ENCODE assay signal across 1 cellular context in the genomic region with DNA sequence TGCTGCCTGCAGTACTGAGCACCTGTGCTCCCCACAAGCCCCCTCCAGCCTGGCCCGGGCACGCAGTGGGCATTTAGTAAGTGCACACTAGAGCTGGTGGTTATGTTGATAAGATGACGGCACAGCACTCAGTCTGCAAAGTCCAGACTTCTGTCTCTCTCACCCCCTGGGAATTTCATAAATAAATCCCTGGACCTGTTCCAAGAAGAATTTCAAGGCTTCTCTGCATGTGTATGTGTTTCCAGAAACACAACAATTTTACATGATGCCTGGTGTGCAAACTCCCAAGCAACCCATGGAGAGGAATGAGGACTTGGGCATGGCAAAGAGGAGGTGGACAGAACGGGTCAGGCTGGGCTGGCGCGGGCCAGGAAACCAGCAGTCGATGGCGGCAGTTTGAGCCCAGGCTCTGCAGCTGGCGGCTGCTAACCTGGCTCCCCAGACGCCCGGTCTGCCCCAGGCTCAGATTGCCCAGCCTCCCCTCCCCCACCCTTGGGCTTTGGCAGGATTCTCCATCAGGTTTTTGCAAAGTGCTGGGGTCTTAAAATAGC.
TF ChIP-seq lines count a peak whose summit lies in the region.

No MANE protein-coding gene starts in this region.

TF ChIP-seq in GM23338, 12 proteins besides CTCF, POLR2A, EP300 and RAD21 (continued from another document):
- TF ChIP-seq, protein P1, sequence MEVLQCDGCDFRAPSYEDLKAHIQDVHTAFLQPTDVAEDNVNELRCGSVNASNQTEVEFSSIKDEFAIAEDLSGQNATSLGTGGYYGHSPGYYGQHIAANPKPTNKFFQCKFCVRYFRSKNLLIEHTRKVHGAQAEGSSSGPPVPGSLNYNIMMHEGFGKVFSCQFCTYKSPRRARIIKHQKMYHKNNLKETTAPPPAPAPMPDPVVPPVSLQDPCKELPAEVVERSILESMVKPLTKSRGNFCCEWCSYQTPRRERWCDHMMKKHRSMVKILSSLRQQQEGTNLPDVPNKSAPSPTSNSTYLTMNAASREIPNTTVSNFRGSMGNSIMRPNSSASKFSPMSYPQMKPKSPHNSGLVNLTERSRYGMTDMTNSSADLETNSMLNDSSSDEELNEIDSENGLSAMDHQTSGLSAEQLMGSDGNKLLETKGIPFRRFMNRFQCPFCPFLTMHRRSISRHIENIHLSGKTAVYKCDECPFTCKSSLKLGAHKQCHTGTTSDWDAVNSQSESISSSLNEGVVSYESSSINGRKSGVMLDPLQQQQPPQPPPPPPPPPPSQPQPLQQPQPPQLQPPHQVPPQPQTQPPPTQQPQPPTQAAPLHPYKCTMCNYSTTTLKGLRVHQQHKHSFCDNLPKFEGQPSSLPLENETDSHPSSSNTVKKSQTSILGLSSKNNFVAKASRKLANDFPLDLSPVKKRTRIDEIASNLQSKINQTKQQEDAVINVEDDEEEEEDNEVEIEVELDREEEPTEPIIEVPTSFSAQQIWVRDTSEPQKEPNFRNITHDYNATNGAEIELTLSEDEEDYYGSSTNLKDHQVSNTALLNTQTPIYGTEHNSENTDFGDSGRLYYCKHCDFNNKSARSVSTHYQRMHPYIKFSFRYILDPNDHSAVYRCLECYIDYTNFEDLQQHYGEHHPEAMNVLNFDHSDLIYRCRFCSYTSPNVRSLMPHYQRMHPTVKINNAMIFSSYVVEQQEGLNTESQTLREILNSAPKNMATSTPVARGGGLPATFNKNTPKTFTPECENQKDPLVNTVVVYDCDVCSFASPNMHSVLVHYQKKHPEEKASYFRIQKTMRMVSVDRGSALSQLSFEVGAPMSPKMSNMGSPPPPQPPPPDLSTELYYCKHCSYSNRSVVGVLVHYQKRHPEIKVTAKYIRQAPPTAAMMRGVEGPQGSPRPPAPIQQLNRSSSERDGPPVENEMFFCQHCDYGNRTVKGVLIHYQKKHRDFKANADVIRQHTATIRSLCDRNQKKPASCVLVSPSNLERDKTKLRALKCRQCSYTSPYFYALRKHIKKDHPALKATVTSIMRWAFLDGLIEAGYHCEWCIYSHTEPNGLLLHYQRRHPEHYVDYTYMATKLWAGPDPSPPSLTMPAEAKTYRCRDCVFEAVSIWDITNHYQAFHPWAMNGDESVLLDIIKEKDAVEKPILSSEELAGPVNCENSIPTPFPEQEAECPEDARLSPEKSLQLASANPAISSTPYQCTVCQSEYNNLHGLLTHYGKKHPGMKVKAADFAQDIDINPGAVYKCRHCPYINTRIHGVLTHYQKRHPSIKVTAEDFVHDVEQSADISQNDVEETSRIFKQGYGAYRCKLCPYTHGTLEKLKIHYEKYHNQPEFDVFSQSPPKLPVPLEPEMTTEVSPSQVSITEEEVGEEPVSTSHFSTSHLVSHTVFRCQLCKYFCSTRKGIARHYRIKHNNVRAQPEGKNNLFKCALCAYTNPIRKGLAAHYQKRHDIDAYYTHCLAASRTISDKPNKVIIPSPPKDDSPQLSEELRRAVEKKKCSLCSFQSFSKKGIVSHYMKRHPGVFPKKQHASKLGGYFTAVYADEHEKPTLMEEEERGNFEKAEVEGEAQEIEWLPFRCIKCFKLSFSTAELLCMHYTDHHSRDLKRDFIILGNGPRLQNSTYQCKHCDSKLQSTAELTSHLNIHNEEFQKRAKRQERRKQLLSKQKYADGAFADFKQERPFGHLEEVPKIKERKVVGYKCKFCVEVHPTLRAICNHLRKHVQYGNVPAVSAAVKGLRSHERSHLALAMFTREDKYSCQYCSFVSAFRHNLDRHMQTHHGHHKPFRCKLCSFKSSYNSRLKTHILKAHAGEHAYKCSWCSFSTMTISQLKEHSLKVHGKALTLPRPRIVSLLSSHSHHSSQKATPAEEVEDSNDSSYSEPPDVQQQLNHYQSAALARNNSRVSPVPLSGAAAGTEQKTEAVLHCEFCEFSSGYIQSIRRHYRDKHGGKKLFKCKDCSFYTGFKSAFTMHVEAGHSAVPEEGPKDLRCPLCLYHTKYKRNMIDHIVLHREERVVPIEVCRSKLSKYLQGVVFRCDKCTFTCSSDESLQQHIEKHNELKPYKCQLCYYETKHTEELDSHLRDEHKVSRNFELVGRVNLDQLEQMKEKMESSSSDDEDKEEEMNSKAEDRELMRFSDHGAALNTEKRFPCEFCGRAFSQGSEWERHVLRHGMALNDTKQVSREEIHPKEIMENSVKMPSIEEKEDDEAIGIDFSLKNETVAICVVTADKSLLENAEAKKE (CRISPR knock-in tag; IDR thresholded peaks at IDR 0.05), result no peak
- TF ChIP-seq ZNF331 (CRISPR knock-in tag; IDR thresholded peaks at IDR 0.05; ENCODE audit: low read depth) (no peak), NANOG (IDR thresholded peaks at IDR 0.05; ENCODE audit: borderline replicate concordance) (no peak), STAT1 (IDR thresholded peaks at IDR 0.05; ENCODE audit: unreplicated experiment) (no peak)
